Comparison of ENCODE assay signal across 8 cellular contexts in the genomic region with DNA sequence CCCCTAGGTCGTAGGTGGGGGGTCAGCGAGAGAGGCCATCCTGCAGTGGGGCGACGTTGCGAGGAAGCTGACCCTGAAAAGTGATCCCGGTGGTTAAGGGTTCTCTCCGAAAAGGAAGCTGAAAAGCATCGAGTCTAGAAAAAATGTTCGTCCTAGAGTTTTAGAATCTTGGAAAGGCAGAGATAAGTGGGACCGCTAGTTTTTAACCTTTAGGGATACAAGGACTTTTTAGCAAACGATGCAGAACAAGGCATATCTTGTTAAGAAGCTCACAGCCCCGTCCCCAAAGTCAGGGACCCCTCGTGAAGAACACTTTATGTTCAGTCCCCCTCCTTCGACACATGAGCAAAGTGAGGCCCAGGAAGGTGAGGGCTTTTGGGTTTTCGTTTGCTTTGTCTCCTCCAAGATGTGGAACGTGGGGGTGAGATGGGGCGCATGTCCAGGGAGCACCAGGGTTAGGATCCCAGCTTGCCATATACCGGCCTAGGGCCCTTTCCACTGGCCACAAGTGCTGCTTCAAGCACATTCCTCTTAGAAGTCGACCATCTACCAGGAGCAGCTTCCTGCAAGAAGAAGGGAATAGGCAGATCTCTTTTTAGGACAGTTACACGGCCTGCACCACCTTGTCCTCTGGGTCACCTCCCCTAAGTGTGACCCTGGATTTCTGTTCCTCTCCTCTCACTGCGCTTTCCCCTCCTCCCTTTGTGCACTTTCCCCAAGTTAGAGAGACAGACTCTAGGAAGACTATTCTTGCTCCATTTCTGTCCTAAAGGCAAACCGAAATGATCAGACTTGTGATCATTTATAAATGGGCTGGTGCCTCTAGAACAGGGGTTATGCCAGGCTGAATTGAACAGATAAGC. TPM values are rescaled to one million over a fixed set of nuclear protein-coding genes. Genes with fewer than 3 reads are reported as not detected.
A peak's percentile ranks its signal among the peaks of the same experiment; 100 is the strongest.
DNase-seq lines count a peak whose midpoint lies in the region; ATAC-seq and TF ChIP-seq lines count a peak whose summit lies in the region.

No MANE protein-coding gene starts in this region.

- H3K27me3 ChIP-seq in right cardiac atrium (ENCODE audit: control insufficient read depth, insufficient read depth) (no peaks in the 10 kb centered on the region), skeletal muscle tissue (ENCODE audit: control insufficient read depth in 3 of 3, insufficient read depth in 3 of 3, low read length in 3 of 3) (no peaks in the 10 kb centered on the region)

- intact Hi-C loops in CD14-positive monocyte (cut with micrococcal nuclease): no loop called here
- intact Hi-C loops in right cardiac atrium (cut with DNase I): no loop called here

- peak overlapping the region; percentile 81; the same call in 1 of the 2 replicates for H3K27ac ChIP-seq in HEK293 (ENCODE audit: extremely low read depth, low read depth, low read length)
- no peak overlapping the region for H3K27ac ChIP-seq in right cardiac atrium (ENCODE audit: low read length)
- no peak overlapping the region for H3K27ac ChIP-seq in skeletal muscle tissue (ENCODE audit: low read depth, low read length)

- H3K4me1 Mint-ChIP-seq in CD14-positive monocyte: peaks cover 44% of the 10 kb centered on the region
- peaks cover 38% of the 10 kb centered on the region for H3K4me1 Mint-ChIP-seq in activated CD8-positive, alpha-beta T cell treated with anti-CD3 and anti-CD28 coated beads, Interleukin-2, amount 10 ng/mL, durations not matched to agents 7 days and 5 days (ENCODE audit: low read depth)

- no peaks in the 10 kb centered on the region for H3K9me3 Mint-ChIP-seq in CD14-positive monocyte
- H3K9me3 Mint-ChIP-seq in activated CD8-positive, alpha-beta T cell treated with anti-CD3 and anti-CD28 coated beads, Interleukin-2, amount 10 ng/mL, durations not matched to agents 7 days and 5 days (ENCODE audit: insufficient read depth): no peaks in the 10 kb centered on the region

- H3K4me3 Mint-ChIP-seq in CD14-positive monocyte: peak overlapping the region; percentile 84 to 90
- H3K4me3 Mint-ChIP-seq in activated CD8-positive, alpha-beta T cell treated with anti-CD3 and anti-CD28 coated beads, Interleukin-2, amount 10 ng/mL, durations not matched to agents 7 days and 5 days: peak overlapping the region; percentile 73

- no peak for TF ChIP-seq CTCF in CD14-positive monocyte (IDR thresholded peaks at IDR 0.05)
- TF ChIP-seq CTCF in HEK293 (tag by site-specific recombination; IDR thresholded peaks at IDR 0.05): no peak

- no peak for ATAC-seq in activated CD8-positive, alpha-beta T cell treated with anti-CD3 and anti-CD28 coated beads, Interleukin-2, amount 10 ng/mL, durations not matched to agents 7 days and 5 days
- no peak for ATAC-seq in right cardiac atrium

- CTCF ChIA-PET in HEK293 (lab: Yijun Ruan, JAX): interaction anchor here (0.6 to 2.4 kb wide), 5 partner anchors 21 to 149 kb away, joined by 3 to 11 read pairs (median 3); no protein-coding TSS in a partner anchor
- CTCF ChIA-PET in activated CD8-positive, alpha-beta T cell treated with anti-CD3 and anti-CD28 coated beads, Interleukin-2, amount 10 ng/mL, durations not matched to agents 7 days and 5 days (lab: Charles Lee): interaction anchor here (1.0 kb wide), 2 partner anchors 10 to 22 kb away, joined by 3 read pairs; no protein-coding TSS in a partner anchor

- peaks cover 5% of the 10 kb centered on the region in 2 donors for H3K36me3 Mint-ChIP-seq in CD14-positive monocyte
- peaks cover 1% of the 10 kb centered on the region for H3K36me3 Mint-ChIP-seq in activated CD8-positive, alpha-beta T cell treated with anti-CD3 and anti-CD28 coated beads, Interleukin-2, amount 10 ng/mL, durations not matched to agents 7 days and 5 days (ENCODE audit: low read depth)

- WGBS in right cardiac atrium: 36% methylated on average over 22 of the region's 22 CpGs

- peak overlapping the region in 1 of 7 donors; percentile 38 for H3K27ac Mint-ChIP-seq in CD14-positive monocyte
- peak overlapping the region; percentile 57 for H3K27ac Mint-ChIP-seq in activated CD8-positive, alpha-beta T cell treated with anti-CD3 and anti-CD28 coated beads, Interleukin-2, amount 10 ng/mL, durations not matched to agents 7 days and 5 days

- POLR2A ChIA-PET in HEK293 (lab: Yijun Ruan, JAX): interaction anchor here (1.0 to 1.3 kb wide), 2 partner anchors 21 to 468 kb away, joined by 3 to 5 read pairs; a partner anchor contains a TSS
- POLR2A ChIA-PET in activated CD8-positive, alpha-beta T cell treated with anti-CD3 and anti-CD28 coated beads, Interleukin-2, amount 10 ng/mL, durations not matched to agents 7 days and 5 days (lab: Charles Lee): no interaction called here

- H3K4me1 ChIP-seq in HEK293 (ENCODE audit: control insufficient read depth, insufficient read depth, low read length) (peaks cover 3% of the 10 kb centered on the region; the same call in 1 of the 2 replicates), right cardiac atrium (ENCODE audit: control insufficient read depth, insufficient read depth, low read length) (peaks cover 6% of the 10 kb centered on the region), skeletal muscle tissue (ENCODE audit: control insufficient read depth in 3 of 3, insufficient read depth in 3 of 3, low read length in 3 of 3) (peaks cover 0 to 9% (median 8%) of the 10 kb centered on the region in 3 donors)

- peaks cover 2 to 8% (median 6%) of the 10 kb centered on the region in 3 donors for H3K27me3 Mint-ChIP-seq in CD14-positive monocyte (ENCODE audit: low read depth in 3 of 3)
- peaks cover 17% of the 10 kb centered on the region for H3K27me3 Mint-ChIP-seq in activated CD8-positive, alpha-beta T cell treated with anti-CD3 and anti-CD28 coated beads, Interleukin-2, amount 10 ng/mL, durations not matched to agents 7 days and 5 days (ENCODE audit: low read depth)

- DNase-seq in CD14-positive monocyte (ENCODE audit: low spot score) (no peak), right cardiac atrium (peak in 1 of 3 donors; percentile 34), NCI-H187 (lab: John Stamatoyannopoulos, UW) (no peak), NCI-H446 treated with DMSO at 0.1 percent for 48 hours (lab: John Stamatoyannopoulos, UW) (no peak)
- no peak for DNase-seq in activated CD8-positive, alpha-beta T cell treated with anti-CD3 and anti-CD28 coated beads, Interleukin-2, amount 10 ng/mL, durations not matched to agents 7 days and 5 days
- no peak for DNase-seq in stimulated activated CD4-positive, alpha-beta T cell treated with anti-CD3 and anti-CD28 coated beads, Interleukin-12 subunit alpha, Interleukin-12 subunit beta, amount 100 ng/mL, for 4 hours

- H3K4me3 ChIP-seq in HEK293 (ENCODE audit: low read depth, low read length) (peak overlapping the region; percentile 84), right cardiac atrium (ENCODE audit: low read length) (peak overlapping the region; percentile 56), skeletal muscle tissue (ENCODE audit: low read length in 3 of 3) (peak overlapping the region; percentile 80 to 85 (median 84))

- peak overlapping the region; percentile 70 to 86 (median 73) for H3K9ac ChIP-seq in skeletal muscle tissue (ENCODE audit: low read depth in 1 of 3, low read length in 3 of 3)

- no peaks in the 10 kb centered on the region for H3K9me3 ChIP-seq in HEK293 (ENCODE audit: control insufficient read depth, insufficient read depth, low read depth, low read length)
- no peaks in the 10 kb centered on the region for H3K9me3 ChIP-seq in right cardiac atrium (ENCODE audit: control insufficient read depth, low read length)
- H3K9me3 ChIP-seq in skeletal muscle tissue (ENCODE audit: control insufficient read depth in 3 of 3, low read length in 3 of 3): no peaks in the 10 kb centered on the region

- H3K36me3 ChIP-seq in HEK293 (ENCODE audit: control insufficient read depth in 2 of 2, insufficient read depth in 1 of 2, low read length in 2 of 2): peaks cover 3% of the 10 kb centered on the region in 2 experiments; a peak in 2 of 3 replicates
- H3K36me3 ChIP-seq in skeletal muscle tissue (ENCODE audit: control insufficient read depth in 3 of 3, insufficient read depth in 3 of 3, low read length in 3 of 3): peaks cover 0 to 3% (median 0%) of the 10 kb centered on the region in 3 donors

TF ChIP-seq in HEK293, 187 proteins besides CTCF, POLR2A, EP300 and RAD21:
- TF ChIP-seq ZNF514 (tag by site-specific recombination; IDR thresholded peaks at IDR 0.05) (no peak), ZNF223 (tag by site-specific recombination; IDR thresholded peaks at IDR 0.05) (peak; percentile 99), PRDM1 (tag by site-specific recombination; IDR thresholded peaks at IDR 0.05) (peak; percentile 92), GLIS2 (tag by site-specific recombination; IDR thresholded peaks at IDR 0.05) (peak; percentile 82), ZNF521 (tag by site-specific recombination; IDR thresholded peaks at IDR 0.05) (no peak), GLIS1 (tag by site-specific recombination; IDR thresholded peaks at IDR 0.05) (peak; percentile 28; the same call in 1 of the 2 replicates)
- TF ChIP-seq, protein P1, sequence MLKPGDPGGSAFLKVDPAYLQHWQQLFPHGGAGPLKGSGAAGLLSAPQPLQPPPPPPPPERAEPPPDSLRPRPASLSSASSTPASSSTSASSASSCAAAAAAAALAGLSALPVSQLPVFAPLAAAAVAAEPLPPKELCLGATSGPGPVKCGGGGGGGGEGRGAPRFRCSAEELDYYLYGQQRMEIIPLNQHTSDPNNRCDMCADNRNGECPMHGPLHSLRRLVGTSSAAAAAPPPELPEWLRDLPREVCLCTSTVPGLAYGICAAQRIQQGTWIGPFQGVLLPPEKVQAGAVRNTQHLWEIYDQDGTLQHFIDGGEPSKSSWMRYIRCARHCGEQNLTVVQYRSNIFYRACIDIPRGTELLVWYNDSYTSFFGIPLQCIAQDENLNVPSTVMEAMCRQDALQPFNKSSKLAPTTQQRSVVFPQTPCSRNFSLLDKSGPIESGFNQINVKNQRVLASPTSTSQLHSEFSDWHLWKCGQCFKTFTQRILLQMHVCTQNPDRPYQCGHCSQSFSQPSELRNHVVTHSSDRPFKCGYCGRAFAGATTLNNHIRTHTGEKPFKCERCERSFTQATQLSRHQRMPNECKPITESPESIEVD (tag by site-specific recombination; IDR thresholded peaks at IDR 0.05): no peak

RNA-seq across cellular contexts. Expression of a gene that starts 1.0 kb away (rescaled TPM):
- polyA plus RNA-seq in CD14-positive monocyte (under 1 TPM; 0.52 to 0.94 TPM), right cardiac atrium (3.8 TPM)
- 1 to 10 TPM; 2.2 to 3.1 TPM for total RNA-seq in activated CD8-positive, alpha-beta T cell treated with anti-CD3 and anti-CD28 coated beads, Interleukin-2, amount 10 ng/mL, durations not matched to agents 7 days and 5 days
- total RNA-seq in right cardiac atrium (1 to 10 TPM; 4.4 to 6.3 (median 5.3) TPM), skeletal muscle tissue (1.0 TPM)
